9 cellular contexts compared by ENCODE assay signal in genomic region chr7:2521341-2521745, GRCh38. TPM values are rescaled to one million over a fixed set of nuclear protein-coding genes. Genes with fewer than 3 reads are reported as not detected.
DNase-seq lines count a peak whose midpoint lies in the region; ATAC-seq and TF ChIP-seq lines count a peak whose summit lies in the region.
"Had no signal": no experiment of that assay in that cellular context is flagged by ENCODE, and none has a peak within 500 bp of the region (broad histone marks: within the 10 kb centered on the region; RNA-seq: fewer than 3 reads in every experiment).

No MANE protein-coding gene starts in this region.

- H2AFZ ChIP-seq in SK-N-SH (ENCODE audit: low read depth) = no peak overlapping the region

- H3K4me3 ChIP-seq in SK-N-SH (ENCODE audit: low read depth in 2 of 2, low read length in 1 of 2) = peak overlapping the region in 1 of 2 experiments; percentile 40; a peak in 2 of 4 replicates
- H3K4me3 ChIP-seq in stomach smooth muscle (ENCODE audit: low read length in 2 of 2) = peak overlapping the region; percentile 35 to 71

- peaks cover 31% of the 10 kb centered on the region for H3F3A ChIP-seq in SK-N-SH (replicated peaks; ENCODE audit: insufficient read depth)

- no peaks in the 10 kb centered on the region for H3K9me3 Mint-ChIP-seq in activated naive CD8-positive, alpha-beta T cell (ENCODE audit: low read depth)

- no peaks in the 10 kb centered on the region for H3K27me3 Mint-ChIP-seq in activated naive CD8-positive, alpha-beta T cell

- WGBS in SK-N-SH (ENCODE audit: low lambda C conversion rate) = 94% methylated on average over 21 of the region's 21 CpGs

- no peak overlapping the region for H3K9ac ChIP-seq in SK-N-SH
- no peak overlapping the region for H3K9ac ChIP-seq in stomach smooth muscle (ENCODE audit: low read length in 2 of 2)

- TF ChIP-seq EP300 in SK-N-SH (IDR thresholded peaks at IDR 0.05; ENCODE audit: borderline replicate concordance in 1 of 2, low read depth in 1 of 2, low read length in 1 of 2) = no peak

- H3K79me2 ChIP-seq in SK-N-SH (ENCODE audit: insufficient read depth) = peaks cover 48% of the 10 kb centered on the region

- H3K27ac ChIP-seq in SK-N-SH (ENCODE audit: low read depth in 2 of 2, low read length in 1 of 2) (no peak overlapping the region), layer of hippocampus (ENCODE audit: low read depth, low read length) (peak overlapping the region; percentile 52), stomach smooth muscle (ENCODE audit: low read length) (no peak overlapping the region)

- POLR2A ChIA-PET in SK-N-SH (lab: Yijun Ruan, JAX) = no interaction called here

- H3K36me3 ChIP-seq in SK-N-SH (replicated peaks in 1 of 2; ENCODE audit: control insufficient read depth in 1 of 2, insufficient read depth in 2 of 2, low read length in 1 of 2) = peaks cover 0 to 4% of the 10 kb centered on the region in 2 experiments
- H3K36me3 ChIP-seq in stomach smooth muscle (ENCODE audit: control insufficient read depth in 2 of 2, insufficient read depth in 2 of 2, low read length in 2 of 2) = no peaks in the 10 kb centered on the region

- DNase-seq in SK-N-SH = no peak
- no peak for DNase-seq in cerebellar cortex (ENCODE audit: low spot score)
- DNase-seq: COR-L47 had no signal

- TF ChIP-seq CTCF in SK-N-SH (IDR thresholded peaks at IDR 0.05) = no peak

- CTCF ChIA-PET in SK-N-SH (lab: Yijun Ruan, JAX) = interaction anchor here (0.9 to 1.6 kb wide), 4 partner anchors 38 to 70 kb away, joined by 3 to 8 read pairs (median 4); no protein-coding TSS in a partner anchor

- peaks cover 41% of the 10 kb centered on the region for H3K4me1 Mint-ChIP-seq in activated naive CD8-positive, alpha-beta T cell (ENCODE audit: low read depth)

- H4K20me1 ChIP-seq in SK-N-SH (ENCODE audit: insufficient read depth) = peaks cover 10% of the 10 kb centered on the region; the same call in 1 of the 2 replicates

- H3K27ac Mint-ChIP-seq in activated naive CD8-positive, alpha-beta T cell = peak overlapping the region; percentile 93

- H3K4me1 ChIP-seq in SK-N-SH (ENCODE audit: control insufficient read depth in 1 of 2, insufficient read depth in 2 of 2, low read depth in 1 of 2, low read length in 1 of 2) = peaks cover 60 to 65% of the 10 kb centered on the region in 2 experiments; a peak in 3 of 4 replicates
- H3K4me1 ChIP-seq in stomach smooth muscle (ENCODE audit: control insufficient read depth, insufficient read depth, low read length) = peaks cover 31% of the 10 kb centered on the region

- H3K9me3 ChIP-seq in SK-N-SH (no peaks in the 10 kb centered on the region), stomach smooth muscle (ENCODE audit: control insufficient read depth in 2 of 2, low read length in 2 of 2) (no peaks in the 10 kb centered on the region)

- H3K27me3 ChIP-seq in SK-N-SH (ENCODE audit: insufficient read depth) (no peaks in the 10 kb centered on the region), layer of hippocampus (ENCODE audit: control insufficient read depth, insufficient read depth, low read length) (peaks cover 2% of the 10 kb centered on the region), stomach smooth muscle (ENCODE audit: control insufficient read depth in 1 of 2, insufficient read depth in 2 of 2, low read length in 2 of 2) (peaks cover 33 to 59% of the 10 kb centered on the region in 2 donors)

- peak overlapping the region; percentile 91 for H3K4me3 Mint-ChIP-seq in activated naive CD8-positive, alpha-beta T cell

- no peaks in the 10 kb centered on the region for H3K9me2 ChIP-seq in SK-N-SH

- TF ChIP-seq RAD21 in SK-N-SH (IDR thresholded peaks at IDR 0.05; ENCODE audit: low read length) = no peak

- H3K36me3 Mint-ChIP-seq in activated naive CD8-positive, alpha-beta T cell = peaks cover 2% of the 10 kb centered on the region

- H3K4me2 ChIP-seq in SK-N-SH = peak overlapping the region; percentile 90

- ATAC-seq in SK-N-SH treated with all-trans-retinoic acid at 6 μM for 48 hours (no peak), HG02763 (IDR thresholded peaks at IDR 0.05; ENCODE audit: unreplicated experiment) (no peak), HG02973 (IDR thresholded peaks at IDR 0.05; ENCODE audit: unreplicated experiment) (no peak)

TF ChIP-seq in SK-N-SH, 30 proteins besides CTCF, POLR2A, EP300 and RAD21:
- TF ChIP-seq RCOR1 (IDR thresholded peaks at IDR 0.05; ENCODE audit: low read length) = no peak
- TF ChIP-seq CHD2 (IDR thresholded peaks at IDR 0.05; ENCODE audit: low read length, partially characterized antibody) = no peak
- no peak for TF ChIP-seq GATA2 (CRISPR knock-in tag; IDR thresholded peaks at IDR 0.05)
- no peak for TF ChIP-seq EZH2phosphoT487 (IDR thresholded peaks at IDR 0.05; ENCODE audit: borderline replicate concordance, low read depth)
- TF ChIP-seq IRF3 (IDR thresholded peaks at IDR 0.05; ENCODE audit: low read depth, low read length) = no peak
- no peak for TF ChIP-seq TAF1 (IDR thresholded peaks at IDR 0.05; ENCODE audit: borderline replicate concordance, low read depth, low read length)

TF ChIP-seq in SK-N-SH treated with all-trans-retinoic acid at 6 μM for 48 hours, 23 proteins besides CTCF, POLR2A, EP300 and RAD21:
- TF ChIP-seq PPARA (CRISPR knock-in tag; IDR thresholded peaks at IDR 0.05; ENCODE audit: borderline replicate concordance) (no peak), TOX (CRISPR knock-in tag; IDR thresholded peaks at IDR 0.05; ENCODE audit: borderline replicate concordance) (no peak), CSDC2 (CRISPR knock-in tag; IDR thresholded peaks at IDR 0.05) (no peak), CSRNP3 (CRISPR knock-in tag; IDR thresholded peaks at IDR 0.05) (no peak), SNAI2 (CRISPR knock-in tag; IDR thresholded peaks at IDR 0.05) (no peak), GLIS3 (CRISPR knock-in tag; IDR thresholded peaks at IDR 0.05) (no peak), OSR1 (CRISPR knock-in tag; IDR thresholded peaks at IDR 0.05) (no peak), ZNF70 (CRISPR knock-in tag; IDR thresholded peaks at IDR 0.05) (no peak), CREB5 (CRISPR knock-in tag; IDR thresholded peaks at IDR 0.05; ENCODE audit: low read depth) (no peak), BACH2 (CRISPR knock-in tag; IDR thresholded peaks at IDR 0.05; ENCODE audit: borderline replicate concordance) (no peak), TCF4 (CRISPR knock-in tag; IDR thresholded peaks at IDR 0.05; ENCODE audit: borderline replicate concordance) (no peak), POU6F1 (CRISPR knock-in tag; IDR thresholded peaks at IDR 0.05; ENCODE audit: borderline replicate concordance, low read depth) (no peak)

RNA-seq across cellular contexts. Expression of gene LFNG, which starts 1.8 kb away (rescaled TPM):
- 7.6 and 9.4 TPM in 2 replicates for polyA plus RNA-seq in SK-N-SH (2012; rRNA removed)
- polyA plus RNA-seq in SK-N-SH (2012; cell fraction: cytosol; rRNA removed) = 3.5 and 5.9 TPM in 2 replicates
- 13.3 and 14.4 TPM in 2 replicates for polyA plus RNA-seq in SK-N-SH (2012; cell fraction: nucleus; rRNA removed)

RNA-seq across cellular contexts. Expression of gene BRAT1, which starts 34.0 kb away (rescaled TPM):
- 34.1 and 36.2 TPM in 2 replicates for polyA plus RNA-seq in SK-N-SH (2012; rRNA removed)
- 8.3 and 16.1 TPM in 2 replicates for polyA plus RNA-seq in SK-N-SH (2012; cell fraction: cytosol; rRNA removed)
- 154 and 256 TPM in 2 replicates for polyA plus RNA-seq in SK-N-SH (2012; cell fraction: nucleus; rRNA removed)

RNA-seq across cellular contexts. Expression of gene IQCE, which starts 37.4 kb away (rescaled TPM):
- polyA plus RNA-seq in SK-N-SH (2012; rRNA removed) = 14.4 and 15.1 TPM in 2 replicates
- 11.2 and 12.8 TPM in 2 replicates for polyA plus RNA-seq in SK-N-SH (2012; cell fraction: cytosol; rRNA removed)
- 37.7 and 46.3 TPM in 2 replicates for polyA plus RNA-seq in SK-N-SH (2012; cell fraction: nucleus; rRNA removed)

RNA-seq across cellular contexts. Expression of gene GRIFIN, which starts 45.1 kb away (rescaled TPM):
- polyA plus RNA-seq in SK-N-SH (2012; rRNA removed) = not detected in 2 replicates
- not detected in 2 replicates for polyA plus RNA-seq in SK-N-SH (2012; cell fraction: cytosol; rRNA removed)
- not detected in 2 replicates for polyA plus RNA-seq in SK-N-SH (2012; cell fraction: nucleus; rRNA removed)
